9 cellular contexts compared by ENCODE assay signal in genomic region chr13:32779119-32779518, GRCh38.
"Had no signal": no experiment of that assay in that cellular context is flagged by ENCODE, and none has a peak within 500 bp of the region (broad histone marks: within the 10 kb centered on the region; RNA-seq: fewer than 3 reads in every experiment).

No MANE protein-coding gene starts in this region.

- H3K27ac Mint-ChIP-seq: HFFc6 had no signal

- H3K4me3 Mint-ChIP-seq: HFFc6, IgD-negative memory B cell had no signal

- H3K36me3 ChIP-seq: HAP-1 had no signal

- ATAC-seq: HCT116, HepG2 had no signal

- H3K9me3 Mint-ChIP-seq: HFFc6 had no signal

- H3K27me3 Mint-ChIP-seq: IgD-negative memory B cell had no signal

- H2AFZ ChIP-seq: GM23248 had no signal

- H3K27ac ChIP-seq: GM23248, HL-60 had no signal

- H3K9me3 ChIP-seq: HAP-1 had no signal

- DNase-seq: GM23248, GOT3, H7, HFFc6 had no signal

- H3K9ac ChIP-seq: GM23248 had no signal

- H3K4me3 ChIP-seq: GM23248, HAP-1 had no signal
